Comparison of ENCODE assay signal across 12 cellular contexts in the genomic region with DNA sequence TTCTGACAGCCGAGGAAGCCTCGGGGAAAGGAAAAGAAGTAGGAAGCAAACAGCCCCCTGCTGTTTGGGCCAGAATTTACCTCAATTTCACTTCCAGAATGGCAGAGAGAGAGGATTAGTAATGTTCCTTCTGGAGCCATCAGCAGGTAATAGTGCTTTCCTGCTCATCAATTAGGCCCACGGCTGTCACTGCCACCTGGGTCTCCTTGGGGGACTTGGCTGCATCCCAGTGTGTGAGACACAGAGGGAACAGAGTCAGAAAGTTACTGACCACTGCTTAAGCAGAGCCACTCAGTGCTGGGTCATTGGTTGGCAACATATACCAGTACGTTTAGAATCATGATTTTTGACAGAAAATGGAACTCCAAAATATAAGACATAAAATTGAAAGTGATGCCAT.
"Had no signal": no experiment of that assay in that cellular context is flagged by ENCODE, and none has a peak within 500 bp of the region (broad histone marks: within the 10 kb centered on the region; RNA-seq: fewer than 3 reads in every experiment).

No MANE protein-coding gene starts in this region.

- DNase-seq: activated CD4-positive, alpha-beta T cell treated with anti-CD3 and anti-CD28 coated beads for 1 hour; activated gamma-delta T cell; hypothalamus; islet precursor cell; natural killer cell; pancreas; spleen; stimulated activated CD4-positive, alpha-beta T cell treated with anti-CD3 and anti-CD28 coated beads, Interleukin-4, amount 100 ng/mL, for 4 hours; stimulated activated naive B cell treated with anti-CD40 and anti-IgM and Interleukin-4, amounts not matched to agents 10 μg/mL and 1 μg/mL and 100 μg/mL, for 72 hours; upper lobe of right lung; WERI-Rb-1 had no signal

- H3K4me1 Mint-ChIP-seq: activated naive CD4-positive, alpha-beta T cell treated with anti-CD3 and anti-CD28 coated beads, Interleukin-2, amount 50 U/mL, for 24 hours; natural killer cell; stimulated activated naive B cell treated with anti-CD40 and anti-IgM and Interleukin-4, amounts not matched to agents 10 μg/mL and 1 μg/mL and 100 μg/mL, for 72 hours had no signal

- H3K27me3 Mint-ChIP-seq: activated naive CD4-positive, alpha-beta T cell treated with anti-CD3 and anti-CD28 coated beads, Interleukin-2, amount 50 U/mL, for 24 hours; stimulated activated naive B cell treated with anti-CD40 and anti-IgM and Interleukin-4, amounts not matched to agents 10 μg/mL and 1 μg/mL and 100 μg/mL, for 72 hours had no signal

- ATAC-seq: natural killer cell; stimulated activated naive B cell treated with anti-CD40 and anti-IgM and Interleukin-4, amounts not matched to agents 10 μg/mL and 1 μg/mL and 100 μg/mL, for 72 hours; upper lobe of right lung had no signal

- H3K4me3 Mint-ChIP-seq: activated naive CD4-positive, alpha-beta T cell treated with anti-CD3 and anti-CD28 coated beads, Interleukin-2, amount 50 U/mL, for 24 hours; natural killer cell; stimulated activated naive B cell treated with anti-CD40 and anti-IgM and Interleukin-4, amounts not matched to agents 10 μg/mL and 1 μg/mL and 100 μg/mL, for 72 hours had no signal

- H3K36me3 Mint-ChIP-seq: activated naive CD4-positive, alpha-beta T cell treated with anti-CD3 and anti-CD28 coated beads, Interleukin-2, amount 50 U/mL, for 24 hours; natural killer cell; stimulated activated naive B cell treated with anti-CD40 and anti-IgM and Interleukin-4, amounts not matched to agents 10 μg/mL and 1 μg/mL and 100 μg/mL, for 72 hours had no signal

- H3K27ac Mint-ChIP-seq: activated naive CD4-positive, alpha-beta T cell treated with anti-CD3 and anti-CD28 coated beads, Interleukin-2, amount 50 U/mL, for 24 hours; natural killer cell; stimulated activated naive B cell treated with anti-CD40 and anti-IgM and Interleukin-4, amounts not matched to agents 10 μg/mL and 1 μg/mL and 100 μg/mL, for 72 hours had no signal
